Comparison of ENCODE assay signal across 8 cellular contexts in genomic region chr2:159904127-159904564, GRCh38. TPM values are rescaled to one million over a fixed set of nuclear protein-coding genes. Genes with fewer than 3 reads are reported as not detected.
DNase-seq lines count a peak whose midpoint lies in the region; ATAC-seq and TF ChIP-seq lines count a peak whose summit lies in the region.

No MANE protein-coding gene starts in this region.

- TF ChIP-seq CTCF in WTC11 (IDR thresholded peaks at IDR 0.05) = no peak
- TF ChIP-seq CTCF in thoracic aorta (IDR thresholded peaks at IDR 0.05) = no peak

- no peaks in the 10 kb centered on the region for H3K9me3 Mint-ChIP-seq in WTC11
- no peaks in the 10 kb centered on the region for H3K9me3 Mint-ChIP-seq in natural killer cell treated with Interleukin-12 subunit alpha and Interleukin-12 subunit beta and Interleukin-15 and Interleukin-18, amount 100 ng/mL, for 72 hours

- peak; percentile 11 for ATAC-seq in HG03060 (IDR thresholded peaks at IDR 0.05; ENCODE audit: low read depth, unreplicated experiment)
- peak; percentile 54 for ATAC-seq in WTC11
- peak; percentile 54 to 70 for ATAC-seq in natural killer cell treated with Interleukin-12 subunit alpha and Interleukin-12 subunit beta and Interleukin-15 and Interleukin-18, amount 100 ng/mL, for 72 hours
- ATAC-seq in thoracic aorta (ENCODE audit: insufficient number of reproducible peaks, low FRiP score, low read depth) = no peak

- POLR2A ChIA-PET in WTC11 (lab: Charles Lee) (no interaction called here), HEK293T (lab: Yijun Ruan, JAX) (no interaction called here)

- peaks cover 65% of the 10 kb centered on the region for H3K27me3 Mint-ChIP-seq in WTC11 (ENCODE audit: low read depth)
- peaks cover 4 to 8% of the 10 kb centered on the region in 2 donors for H3K27me3 Mint-ChIP-seq in natural killer cell treated with Interleukin-12 subunit alpha and Interleukin-12 subunit beta and Interleukin-15 and Interleukin-18, amount 100 ng/mL, for 72 hours

- peaks cover 0 to 3% of the 10 kb centered on the region in 2 donors for H3K4me1 ChIP-seq in thoracic aorta (ENCODE audit: control insufficient read depth in 1 of 2, low read depth in 2 of 2)

- H3K27ac Mint-ChIP-seq in WTC11 = no peak overlapping the region
- H3K27ac Mint-ChIP-seq in natural killer cell treated with Interleukin-12 subunit alpha and Interleukin-12 subunit beta and Interleukin-15 and Interleukin-18, amount 100 ng/mL, for 72 hours = peak overlapping the region; percentile 86 to 95

- H3K4me3 ChIP-seq in thoracic aorta = peak overlapping the region; percentile 88

- H3K36me3 Mint-ChIP-seq in WTC11 = no peaks in the 10 kb centered on the region
- H3K36me3 Mint-ChIP-seq in natural killer cell treated with Interleukin-12 subunit alpha and Interleukin-12 subunit beta and Interleukin-15 and Interleukin-18, amount 100 ng/mL, for 72 hours = no peaks in the 10 kb centered on the region

- H3K27ac ChIP-seq in thoracic aorta = peak overlapping the region; percentile 40 to 46

- H3K4me3 Mint-ChIP-seq in WTC11 = peak overlapping the region; percentile 66
- peak overlapping the region; percentile 99 for H3K4me3 Mint-ChIP-seq in natural killer cell treated with Interleukin-12 subunit alpha and Interleukin-12 subunit beta and Interleukin-15 and Interleukin-18, amount 100 ng/mL, for 72 hours

- no peaks in the 10 kb centered on the region for H3K27me3 ChIP-seq in thoracic aorta (replicated peaks; ENCODE audit: insufficient read depth)

- CTCF ChIA-PET in WTC11 (lab: Charles Lee) (interaction anchor here (0.7 to 2.9 kb wide), 2 partner anchors 16 to 18 kb away, joined by 3 to 21 read pairs; no protein-coding TSS in a partner anchor), HEK293T (lab: Yijun Ruan, JAX) (no interaction called here)

- peaks cover 4% of the 10 kb centered on the region for H3K4me1 Mint-ChIP-seq in WTC11
- peaks cover 29 to 35% of the 10 kb centered on the region in 2 donors for H3K4me1 Mint-ChIP-seq in natural killer cell treated with Interleukin-12 subunit alpha and Interleukin-12 subunit beta and Interleukin-15 and Interleukin-18, amount 100 ng/mL, for 72 hours (ENCODE audit: low read depth in 2 of 2)

- H3K36me3 ChIP-seq in thoracic aorta = no peaks in the 10 kb centered on the region

- H3K9me3 ChIP-seq in thoracic aorta = no peaks in the 10 kb centered on the region

- DNase-seq in NCI-H345 (lab: John Stamatoyannopoulos, UW) (peak; percentile 8), NCI-H345 treated with DMSO at 0.1 percent for 48 hours (lab: John Stamatoyannopoulos, UW; ENCODE audit: unreplicated experiment) (no peak), WTC11 (ENCODE audit: low spot score) (no peak), thoracic aorta (ENCODE audit: low spot score) (no peak), HEK293T (ENCODE audit: extremely low spot score) (no peak)
- DNase-seq in effector CD4-positive, alpha-beta T cell = peak; percentile 56
- no peak for DNase-seq in natural killer cell treated with Interleukin-12 subunit alpha and Interleukin-12 subunit beta and Interleukin-15 and Interleukin-18, amount 100 ng/mL, for 72 hours (ENCODE audit: low spot score)

TF ChIP-seq in WTC11, 78 proteins besides CTCF, POLR2A, EP300 and RAD21:
- TF ChIP-seq FOXP4 (CRISPR knock-in tag; IDR thresholded peaks at IDR 0.05) (no peak), NFYB (CRISPR knock-in tag; conservative IDR thresholded peaks at IDR 0.05; ENCODE audit: low read depth) (no peak), ATF3 (CRISPR knock-in tag; conservative IDR thresholded peaks at IDR 0.05) (no peak), ZNF416 (CRISPR knock-in tag; IDR thresholded peaks at IDR 0.05) (no peak), ZBTB43 (CRISPR knock-in tag; IDR thresholded peaks at IDR 0.05) (no peak)
TF ChIP-seq in WTC11: peak in this region for 0.

TF ChIP-seq in HEK293T, 16 proteins besides CTCF, POLR2A, EP300 and RAD21:
- no peak for TF ChIP-seq FOXM1 (IDR thresholded peaks at IDR 0.05; ENCODE audit: borderline replicate concordance)
- no peak for TF ChIP-seq NFRKB (IDR thresholded peaks at IDR 0.05)
- no peak for TF ChIP-seq PKNOX1 (IDR thresholded peaks at IDR 0.05)
- TF ChIP-seq FOXK2 (IDR thresholded peaks at IDR 0.05) = no peak
- TF ChIP-seq SUZ12 (IDR thresholded peaks at IDR 0.05) = no peak
- TF ChIP-seq CTBP1 (IDR thresholded peaks at IDR 0.05; ENCODE audit: borderline replicate concordance) = no peak
- no peak for TF ChIP-seq LEF1 (IDR thresholded peaks at IDR 0.05; ENCODE audit: borderline replicate concordance)
- TF ChIP-seq L3MBTL2 (conservative IDR thresholded peaks at IDR 0.05) = no peak
- no peak for TF ChIP-seq HDGF (IDR thresholded peaks at IDR 0.05; ENCODE audit: borderline replicate concordance)
- no peak for TF ChIP-seq BHLHE40 (IDR thresholded peaks at IDR 0.05; ENCODE audit: borderline replicate concordance)
- no peak for TF ChIP-seq ZNF384 (IDR thresholded peaks at IDR 0.05)
- no peak for TF ChIP-seq FOXA1 (IDR thresholded peaks at IDR 0.05)
- TF ChIP-seq TARDBP (IDR thresholded peaks at IDR 0.05) = no peak
- TF ChIP-seq ARNT (IDR thresholded peaks at IDR 0.05) = no peak
- no peak for TF ChIP-seq SP1 (IDR thresholded peaks at IDR 0.05)
- no peak for TF ChIP-seq ELF4 (IDR thresholded peaks at IDR 0.05)

RNA-seq across cellular contexts. Expression of gene LY75, which starts 0.4 kb away (rescaled TPM):
- total RNA-seq in WTC11 (2021) (1.9 to 3.3 TPM (median 2.6 TPM) in 3 replicates), thoracic aorta (10 to 100 TPM in 1 of 2 donors, 1 to 10 TPM in 1; 8.7 to 10.6 TPM)
- 10 to 100 TPM; 18.2 to 19.1 TPM for total RNA-seq in natural killer cell treated with Interleukin-12 subunit alpha and Interleukin-12 subunit beta and Interleukin-15 and Interleukin-18, amount 100 ng/mL, for 72 hours

Comparison
In these comparisons a context has a peak if more than half of its experiments do, and no peak if none do; other contexts are left out.
1. DNase-seq: peak in NCI-H345 (single experiment) and effector CD4-positive, alpha-beta T cell (single experiment); none in NCI-H345 treated with DMSO at 0.1 percent for 48 hours (single experiment), WTC11 (single experiment), natural killer cell treated with Interleukin-12 subunit alpha and Interleukin-12 subunit beta and Interleukin-15 and Interleukin-18, amount 100 ng/mL, for 72 hours (single experiment), thoracic aorta (single experiment) and HEK293T (single experiment).